ENCODE assay signal across 16 cellular contexts in the genomic region with DNA sequence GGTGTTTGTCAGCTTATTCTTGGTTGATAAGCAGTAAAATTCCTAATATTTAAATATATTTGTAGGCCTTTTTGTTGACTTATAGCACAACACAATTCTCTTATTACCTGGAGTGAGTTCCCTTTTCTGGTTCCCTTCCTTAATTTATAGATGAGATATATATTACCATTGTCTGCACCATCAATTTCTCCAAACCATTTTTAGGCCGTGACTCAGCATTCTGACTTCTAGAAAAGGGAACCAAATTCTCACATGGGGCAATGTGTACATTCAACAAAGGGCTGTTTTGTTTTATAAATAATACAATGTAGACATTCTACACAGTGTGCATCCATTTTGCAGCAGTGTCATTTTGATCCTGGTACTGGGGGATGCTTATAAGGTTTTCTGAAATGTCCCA. TPM values are rescaled to one million over a fixed set of nuclear protein-coding genes. Genes with fewer than 3 reads are reported as not detected.
DNase-seq lines count a peak whose midpoint lies in the region; ATAC-seq and TF ChIP-seq lines count a peak whose summit lies in the region.
"Had no signal": no experiment of that assay in that cellular context is flagged by ENCODE, and none has a peak within 500 bp of the region (broad histone marks: within the 10 kb centered on the region; RNA-seq: fewer than 3 reads in every experiment).

No MANE protein-coding gene starts in this region.

- in situ Hi-C loops in KBM-7 (cut with MboI; ENCODE audit: low pct_unique_long_range_greater_than_20kb, low sequenced_read_pairs) = no loop called here

- no peak for TF ChIP-seq CTCF in endothelial cell (IDR thresholded peaks at IDR 0.05; ENCODE audit: unreplicated experiment)

- ATAC-seq in GM21526 (IDR thresholded peaks at IDR 0.05; ENCODE audit: low FRiP score, unreplicated experiment) = no peak
- ATAC-seq: left lung had no signal

- H3K4me1 ChIP-seq in subcutaneous abdominal adipose tissue (ENCODE audit: control insufficient read depth in 5 of 5, insufficient read depth in 5 of 5, low read length in 5 of 5) = peaks cover 0 to 38% (median 31%) of the 10 kb centered on the region in 5 donors
- H3K4me1 ChIP-seq: colonic mucosa had no signal

- H3K36me3 ChIP-seq in subcutaneous abdominal adipose tissue (ENCODE audit: control insufficient read depth in 5 of 5, insufficient read depth in 5 of 5, low read length in 5 of 5) = peaks cover 0 to 2% (median 0%) of the 10 kb centered on the region in 5 donors
- H3K36me3 ChIP-seq: colonic mucosa, left lung had no signal

- no peak overlapping the region for H3K9ac ChIP-seq in subcutaneous abdominal adipose tissue (ENCODE audit: low read length in 5 of 5)
- H3K9ac ChIP-seq: GM23248 had no signal

- no peak overlapping the region for H3K4me3 Mint-ChIP-seq in endothelial cell (ENCODE audit: unreplicated experiment)
- H3K4me3 Mint-ChIP-seq in activated naive CD4-positive, alpha-beta T cell treated with anti-CD3 and anti-CD28 coated beads for 36 hours = no peak overlapping the region

- H3K27me3 ChIP-seq in subcutaneous abdominal adipose tissue (ENCODE audit: control insufficient read depth in 5 of 5, insufficient read depth in 4 of 5, low read length in 5 of 5) = no peaks in the 10 kb centered on the region
- H3K27me3 ChIP-seq: colonic mucosa, left lung had no signal

- intact Hi-C loops in activated naive CD4-positive, alpha-beta T cell treated with anti-CD3 and anti-CD28 coated beads for 36 hours (cut with micrococcal nuclease) = no loop called here

- no peak overlapping the region for H3K4me3 ChIP-seq in subcutaneous abdominal adipose tissue (ENCODE audit: low read depth in 1 of 5, low read length in 5 of 5)
- H3K4me3 ChIP-seq: colonic mucosa, GM23248, left lung had no signal

- no peaks in the 10 kb centered on the region for H3K9me3 ChIP-seq in subcutaneous abdominal adipose tissue (ENCODE audit: control insufficient read depth in 5 of 5, low read length in 5 of 5)
- H3K9me3 ChIP-seq: colonic mucosa, left lung had no signal

- H3K27me3 Mint-ChIP-seq in endothelial cell (ENCODE audit: unreplicated experiment) = no peaks in the 10 kb centered on the region
- H3K27me3 Mint-ChIP-seq in activated naive CD4-positive, alpha-beta T cell treated with anti-CD3 and anti-CD28 coated beads for 36 hours (ENCODE audit: low read depth) = no peaks in the 10 kb centered on the region

- H3K9me3 Mint-ChIP-seq in endothelial cell (ENCODE audit: unreplicated experiment) = no peaks in the 10 kb centered on the region
- H3K9me3 Mint-ChIP-seq in activated naive CD4-positive, alpha-beta T cell treated with anti-CD3 and anti-CD28 coated beads for 36 hours = peaks cover 2% of the 10 kb centered on the region

- DNase-seq in KBM-7 (peak; percentile 85), RPMI7951 (ENCODE audit: low read depth) (peak; percentile 14), endothelial cell (ENCODE audit: low spot score) (no peak), NCI-H146 (lab: John Stamatoyannopoulos, UW) (no peak), NCI-H187 (lab: John Stamatoyannopoulos, UW) (no peak)
- no peak for DNase-seq in activated naive CD4-positive, alpha-beta T cell treated with anti-CD3 and anti-CD28 coated beads for 36 hours
- DNase-seq: activated CD4-positive, alpha-beta T cell treated with anti-CD3 and anti-CD28 coated beads, Interleukin-2, amount 50 U/mL, for 1 hour; activated naive CD4-positive, alpha-beta T cell treated with anti-CD3 and anti-CD28 coated beads, Interleukin-2, amount 50 U/mL, for 16 hours; colonic mucosa; GM23248; left lung; NCI-H187 treated with DMSO at 0.1 percent for 48 hours; NCI-H446 treated with DMSO at 0.1 percent for 48 hours; stimulated activated CD4-positive, alpha-beta T cell treated with anti-CD3 and anti-CD28 coated beads, Interleukin-4, amount 100 ng/mL, for 24 hours had no signal

- H3K27ac Mint-ChIP-seq in endothelial cell (ENCODE audit: unreplicated experiment) = peak overlapping the region; percentile 65
- H3K27ac Mint-ChIP-seq in activated naive CD4-positive, alpha-beta T cell treated with anti-CD3 and anti-CD28 coated beads for 36 hours = no peak overlapping the region

- peaks cover 31% of the 10 kb centered on the region for H3K4me1 Mint-ChIP-seq in endothelial cell (ENCODE audit: unreplicated experiment)
- peaks cover 7% of the 10 kb centered on the region for H3K4me1 Mint-ChIP-seq in activated naive CD4-positive, alpha-beta T cell treated with anti-CD3 and anti-CD28 coated beads for 36 hours (ENCODE audit: low read depth)

- CTCF ChIA-PET in activated naive CD4-positive, alpha-beta T cell treated with anti-CD3 and anti-CD28 coated beads for 36 hours (lab: Charles Lee) = no interaction called here

- no peaks in the 10 kb centered on the region for H3K36me3 Mint-ChIP-seq in endothelial cell (ENCODE audit: low read depth, unreplicated experiment)
- peaks cover 3% of the 10 kb centered on the region for H3K36me3 Mint-ChIP-seq in activated naive CD4-positive, alpha-beta T cell treated with anti-CD3 and anti-CD28 coated beads for 36 hours (ENCODE audit: low read depth)

- peak overlapping the region; percentile 75 for H3K27ac ChIP-seq in subcutaneous abdominal adipose tissue (ENCODE audit: low read depth, low read length)
- H3K27ac ChIP-seq: colonic mucosa, GM23248, left lung had no signal

RNA-seq across cellular contexts. Expression of gene NCOA7, which starts 52.8 kb away (rescaled TPM):
- total RNA-seq in RPMI7951 (2014; rRNA removed; shearing (Covaris generic)) = 12.8 and 17.9 TPM in 2 replicates
- 26.2 TPM for total RNA-seq in endothelial cell (ENCODE audit: unreplicated experiment)
- 10 to 100 TPM; 39.2 to 43.1 TPM for total RNA-seq in activated naive CD4-positive, alpha-beta T cell treated with anti-CD3 and anti-CD28 coated beads for 36 hours

Comparison
In these comparisons a context has a peak if more than half of its experiments do, and no peak if none do; other contexts are left out.
1. DNase-seq: peak in KBM-7 (single experiment) and RPMI7951 (single experiment); none in endothelial cell (single experiment), NCI-H146 (single experiment), NCI-H187 (0 of 2) and activated naive CD4-positive, alpha-beta T cell treated with anti-CD3 and anti-CD28 coated beads for 36 hours (single experiment).